ENCODE assay signal across 24 cellular contexts in the genomic region with DNA sequence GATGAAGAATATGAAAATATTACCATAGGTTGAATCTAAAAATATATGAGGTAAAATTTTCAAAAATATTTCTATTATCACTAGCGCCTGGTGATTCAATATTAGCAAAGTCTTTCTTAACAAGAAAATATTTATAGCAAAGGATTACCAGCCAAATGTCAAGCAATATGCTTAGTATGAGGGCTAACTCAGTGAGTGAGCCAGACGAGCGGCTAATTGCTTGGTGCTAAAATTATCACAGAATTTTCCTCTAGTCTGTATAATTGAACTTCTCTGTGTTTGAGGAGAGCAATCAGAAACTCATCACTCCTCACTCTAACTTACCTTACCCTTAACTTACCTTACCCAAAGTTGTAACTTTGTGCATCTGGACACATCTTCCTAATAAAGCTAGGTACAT.
"Had no signal": no experiment of that assay in that cellular context is flagged by ENCODE, and none has a peak within 500 bp of the region (broad histone marks: within the 10 kb centered on the region; RNA-seq: fewer than 3 reads in every experiment).

No MANE protein-coding gene starts in this region.

- H3K36me3 ChIP-seq: ascending aorta had no signal

- H3K4me3 ChIP-seq: ascending aorta, SK-N-MC had no signal

- H3K9me3 ChIP-seq: ascending aorta had no signal

- ATAC-seq: activated CD8-positive, alpha-beta memory T cell treated with anti-CD3 and anti-CD28 coated beads, Interleukin-2, amount 10 ng/mL, durations not matched to agents 7 days and 5 days; activated naive CD4-positive, alpha-beta T cell treated with anti-CD3 and anti-CD28 coated beads, Interleukin-2, amount 50 U/mL, for 72 hours; activated naive CD8-positive, alpha-beta T cell treated with anti-CD3 and anti-CD28 coated beads, Interleukin-2, amount 50 U/mL, for 24 hours; T-cell had no signal

- H3K27ac ChIP-seq: ascending aorta, SK-N-MC had no signal

- H3K27me3 ChIP-seq: ascending aorta had no signal

- FAIRE-seq: TTC549 had no signal

- DNase-seq: activated B cell treated with CpG ODN at 0.5 μM for 24 hours; activated CD4-positive, alpha-beta T cell treated with anti-CD3 and anti-CD28 coated beads for 1 hour; activated CD4-positive, alpha-beta T cell treated with anti-CD3 and anti-CD28 coated beads, Interleukin-2, amount 10 ng/mL, durations not matched to agents 24 days and 14 days; activated CD4-positive, alpha-beta T cell treated with anti-CD3 and anti-CD28 coated beads, Interleukin-2, amount 50 U/mL, for 48 hours; activated CD8-positive, alpha-beta memory T cell treated with anti-CD3 and anti-CD28 coated beads, Interleukin-2, amount 10 ng/mL, durations not matched to agents 7 days and 5 days; activated effector memory CD4-positive, alpha-beta T cell treated with Interleukin-2 at 50 U/mL for 16 hours; activated naive CD4-positive, alpha-beta T cell; activated naive CD8-positive, alpha-beta T cell treated with anti-CD3 and anti-CD28 coated beads, Interleukin-2, amount 50 U/mL, for 24 hours; activated T-cell treated with anti-CD3 and anti-CD28 coated beads, Interleukin-2, amount 50 U/mL, for 24 hours; amniotic stem cell; KG1; NCI-H1092; NCI-H1436; NCI-H1694 treated with DMSO at 0.1 percent for 48 hours; NCI-H2171; NCI-H2227 treated with DMSO at 0.1 percent for 48 hours; NCI-H446 treated with DMSO at 0.1 percent for 48 hours; T-cell; T-helper 2 cell; T1000 had no signal

- H3K4me1 ChIP-seq: ascending aorta had no signal
